Comparison of ENCODE assay signal across 11 cellular contexts in the genomic region with DNA sequence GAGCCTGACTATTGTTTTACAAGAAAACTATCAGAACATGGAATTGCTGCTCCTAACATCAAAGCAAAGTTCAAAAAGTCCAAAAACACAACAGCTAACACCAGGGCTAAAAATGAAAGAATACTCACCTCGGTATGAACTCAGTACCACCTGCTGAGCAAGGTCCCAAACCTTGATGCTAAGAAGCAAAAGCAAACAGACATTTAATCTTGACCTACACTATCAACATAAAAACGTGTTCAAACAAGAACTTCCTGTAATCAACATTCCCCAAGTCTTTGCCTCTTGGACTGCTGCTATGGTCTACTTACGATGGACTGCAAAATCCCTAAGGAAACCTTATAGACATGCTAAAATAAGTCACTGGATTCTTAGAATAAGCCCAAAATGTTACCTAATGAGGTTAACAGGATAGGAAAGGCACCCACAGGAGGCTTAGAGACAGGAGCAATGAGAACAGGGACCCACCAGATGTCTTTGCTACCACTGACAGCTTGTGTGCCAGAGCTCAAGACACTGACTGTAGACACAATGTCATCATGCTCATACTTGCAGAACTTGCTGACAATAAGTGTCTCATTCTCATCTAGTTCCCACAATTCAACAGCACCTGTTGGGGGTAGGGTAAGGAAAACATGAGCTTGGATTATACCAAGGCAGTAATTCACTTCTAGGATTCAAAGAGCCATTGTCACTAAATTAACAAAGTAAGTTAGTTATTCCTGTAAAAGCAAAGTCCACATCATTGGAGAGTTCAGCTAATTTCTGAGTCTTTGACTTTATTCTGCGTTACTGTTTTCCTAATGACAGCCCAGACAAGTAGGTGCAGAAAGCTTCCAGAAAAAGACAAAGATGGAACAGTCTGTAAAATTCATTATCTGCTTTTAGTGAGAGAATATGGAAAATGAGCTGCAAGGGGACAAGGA. TPM values are rescaled to one million over a fixed set of nuclear protein-coding genes. Genes with fewer than 3 reads are reported as not detected.
DNase-seq lines count a peak whose midpoint lies in the region; ATAC-seq lines count a peak whose summit lies in the region.
"Had no signal": no experiment of that assay in that cellular context is flagged by ENCODE, and none has a peak within 500 bp of the region (broad histone marks: within the 10 kb centered on the region; RNA-seq: fewer than 3 reads in every experiment).

No MANE protein-coding gene starts in this region.

- peak overlapping the region; percentile 95 for H3K4me3 ChIP-seq in GM23248
- H3K4me3 ChIP-seq in SK-N-MC = peak overlapping the region; percentile 99
- peak overlapping the region in 1 of 2 donors; percentile 100 for H3K4me3 ChIP-seq in esophagus (ENCODE audit: low read depth in 1 of 2, low read length in 2 of 2)
- H3K4me3 ChIP-seq in neuron (ENCODE audit: low read length) = peak overlapping the region; percentile 95

- H3K9ac ChIP-seq in GM23248 (peak overlapping the region; percentile 94), SK-N-MC (ENCODE audit: insufficient read length) (peak overlapping the region; percentile 100)

- intact Hi-C loops in left cardiac atrium (cut with DNase I) = no loop called here

- H3K9me3 ChIP-seq in GM23248 (ENCODE audit: low read depth) = no peaks in the 10 kb centered on the region
- no peaks in the 10 kb centered on the region for H3K9me3 ChIP-seq in SK-N-MC (ENCODE audit: low read depth, low read length)
- H3K9me3 ChIP-seq in esophagus (ENCODE audit: control insufficient read depth in 2 of 2, insufficient read depth in 1 of 2, low read depth in 1 of 2, low read length in 1 of 2) = no peaks in the 10 kb centered on the region
- no peaks in the 10 kb centered on the region for H3K9me3 ChIP-seq in neuron (ENCODE audit: low read length)

- H4K20me1 ChIP-seq in GM23248 (ENCODE audit: insufficient read depth) = no peaks in the 10 kb centered on the region

- WGBS in GM23248 (ENCODE audit: low coverage in 1 of 2, low lambda C conversion rate in 2 of 2, missing lambda C conversion rate in 2 of 2), 2 experiments = 96% methylated on average over 4 of the region's 4 CpGs
- WGBS in esophagus, 2 donors = 47 to 48% methylated on average over 4 of the region's 4 CpGs

- no peak overlapping the region for H2AFZ ChIP-seq in GM23248
- no peak overlapping the region for H2AFZ ChIP-seq in neuron (ENCODE audit: low read depth, low read length)

- peaks cover 76% of the 10 kb centered on the region for H3K79me2 ChIP-seq in GM23248 (ENCODE audit: insufficient read depth)

- no peak for ATAC-seq in HG02588 (IDR thresholded peaks at IDR 0.05; ENCODE audit: unreplicated experiment)
- ATAC-seq in HG03460 (IDR thresholded peaks at IDR 0.05; ENCODE audit: unreplicated experiment) = no peak
- no peak for ATAC-seq in left cardiac atrium

- H3F3A ChIP-seq in GM23248 (ENCODE audit: insufficient read depth) = no peaks in the 10 kb centered on the region

- in situ Hi-C loops in GM23248 (cut with MboI) = no loop called here

- no peaks in the 10 kb centered on the region for H3K27me3 ChIP-seq in GM23248 (replicated peaks; ENCODE audit: insufficient read depth)
- no peaks in the 10 kb centered on the region for H3K27me3 ChIP-seq in esophagus (ENCODE audit: control insufficient read depth in 1 of 2, insufficient read depth in 2 of 2, low read length in 2 of 2)
- H3K27me3 ChIP-seq in neuron (ENCODE audit: insufficient read depth, low read length) = no peaks in the 10 kb centered on the region

- H3K9me2 ChIP-seq in GM23248 (ENCODE audit: insufficient read depth) = no peaks in the 10 kb centered on the region

- peak overlapping the region; percentile 92 for H3K4me2 ChIP-seq in GM23248 (ENCODE audit: unreplicated experiment)

- H3K36me3 ChIP-seq in GM23248 (ENCODE audit: low read depth) (peaks cover 24% of the 10 kb centered on the region), SK-N-MC (ENCODE audit: insufficient read depth, low read length) (peaks cover 75% of the 10 kb centered on the region), esophagus (ENCODE audit: control insufficient read depth in 2 of 2, insufficient read depth in 2 of 2, low read length in 1 of 2) (peaks cover 7 to 9% of the 10 kb centered on the region in 2 donors), neuron (ENCODE audit: insufficient read depth, low read length) (peaks cover 46% of the 10 kb centered on the region)

- peaks cover 15% of the 10 kb centered on the region for H3K4me1 ChIP-seq in GM23248 (ENCODE audit: insufficient read depth)
- peaks cover 0 to 2% of the 10 kb centered on the region in 2 donors for H3K4me1 ChIP-seq in esophagus (ENCODE audit: control insufficient read depth in 2 of 2, insufficient read depth in 2 of 2, low read length in 1 of 2)
- H3K4me1 ChIP-seq in neuron (ENCODE audit: insufficient read depth, low read length) = peaks cover 22% of the 10 kb centered on the region

- no peak for DNase-seq in GM23248
- no peak for DNase-seq in SK-N-MC (ENCODE audit: low read depth, low spot score)
- DNase-seq in left cardiac atrium = no peak
- no peak for DNase-seq in HK-2 (ENCODE audit: unreplicated experiment)
- DNase-seq: NCI-H226 had no signal

- H3K27ac ChIP-seq in GM23248 (no peak overlapping the region), SK-N-MC (no peak overlapping the region), esophagus (ENCODE audit: low read depth in 2 of 2, low read length in 1 of 2) (peak overlapping the region; percentile 1 to 45)

RNA-seq across cellular contexts. Expression of gene WDR77, which starts 1.8 kb away (rescaled TPM):
- 31.6 and 34.3 TPM in 2 replicates for total RNA-seq in GM23248 (2014; rRNA removed; shearing (Covaris generic))
- 45.8 and 47.7 TPM in 2 replicates for polyA plus RNA-seq in GM23248 (2016; fragmentation: Nextera tagmentation; extraction: Ambion mirVana)
- polyA plus RNA-seq in esophagus = 10 to 100 TPM; 17.8 to 30.0 TPM
- 10 to 100 TPM; 22.9 to 31.9 TPM for total RNA-seq in left cardiac atrium

RNA-seq across cellular contexts. Expression of gene ATP5PB, which starts 2.0 kb away (rescaled TPM):
- total RNA-seq in GM23248 (2014; rRNA removed; shearing (Covaris generic)) = 186 and 226 TPM in 2 replicates
- polyA plus RNA-seq in GM23248 (2016; fragmentation: Nextera tagmentation; extraction: Ambion mirVana) = 295 and 304 TPM in 2 replicates
- 100 to 1,000 TPM; 123 to 319 TPM for polyA plus RNA-seq in esophagus
- 100 to 1,000 TPM; 458 to 551 TPM for total RNA-seq in left cardiac atrium

RNA-seq across cellular contexts. Expression of gene OVGP1, which starts 19.7 kb away (rescaled TPM):
- total RNA-seq in GM23248 (2014; rRNA removed; shearing (Covaris generic)) = under 0.01 and 1.5 TPM in 2 replicates
- polyA plus RNA-seq in GM23248 (2016; fragmentation: Nextera tagmentation; extraction: Ambion mirVana) (0.13 and 0.41 TPM in 2 replicates), esophagus (1 to 10 TPM in 1 of 2 donors, under 1 TPM in 1; 0.84 to 2.4 TPM)
- total RNA-seq in left cardiac atrium = 1 to 10 TPM in 1 of 2 donors, under 1 TPM in 1; 0.35 to 1.2 TPM

RNA-seq across cellular contexts. Expression of gene C1orf162, which starts 26.6 kb away (rescaled TPM):
- total RNA-seq in GM23248 (2014; rRNA removed; shearing (Covaris generic)) = not detected in 2 replicates
- polyA plus RNA-seq in GM23248 (2016; fragmentation: Nextera tagmentation; extraction: Ambion mirVana) (0.30 TPM in 1 of 2 replicates, not detected in the other), esophagus (1 to 10 TPM; 3.5 to 4.8 TPM)
- 10 to 100 TPM; 17.2 to 22.5 TPM for total RNA-seq in left cardiac atrium
- total RNA-seq: glomerular endothelial cell had no signal

RNA-seq across cellular contexts. Expression of gene ADORA3, which starts 56.2 kb away (rescaled TPM):
- total RNA-seq in GM23248 (2014; rRNA removed; shearing (Covaris generic)) = not detected in 2 replicates
- polyA plus RNA-seq in GM23248 (2016; fragmentation: Nextera tagmentation; extraction: Ambion mirVana) (not detected in 2 replicates), esophagus (under 1 TPM; 0.94 to 0.99 TPM)
- total RNA-seq in left cardiac atrium = 1 to 10 TPM; 5.5 to 6.6 TPM
- total RNA-seq: activated CD8-positive, alpha-beta memory T cell treated with anti-CD3 and anti-CD28 coated beads for 36 hours; glomerular endothelial cell had no signal

Comparison
In these comparisons a context has a peak if more than half of its experiments do, and no peak if none do; other contexts are left out.
1. H3K27ac ChIP-seq: peak in esophagus (2 of 2); none in GM23248 (single experiment) and SK-N-MC (single experiment).